Comparison of ENCODE assay signal across 1 cellular context in the genomic region with DNA sequence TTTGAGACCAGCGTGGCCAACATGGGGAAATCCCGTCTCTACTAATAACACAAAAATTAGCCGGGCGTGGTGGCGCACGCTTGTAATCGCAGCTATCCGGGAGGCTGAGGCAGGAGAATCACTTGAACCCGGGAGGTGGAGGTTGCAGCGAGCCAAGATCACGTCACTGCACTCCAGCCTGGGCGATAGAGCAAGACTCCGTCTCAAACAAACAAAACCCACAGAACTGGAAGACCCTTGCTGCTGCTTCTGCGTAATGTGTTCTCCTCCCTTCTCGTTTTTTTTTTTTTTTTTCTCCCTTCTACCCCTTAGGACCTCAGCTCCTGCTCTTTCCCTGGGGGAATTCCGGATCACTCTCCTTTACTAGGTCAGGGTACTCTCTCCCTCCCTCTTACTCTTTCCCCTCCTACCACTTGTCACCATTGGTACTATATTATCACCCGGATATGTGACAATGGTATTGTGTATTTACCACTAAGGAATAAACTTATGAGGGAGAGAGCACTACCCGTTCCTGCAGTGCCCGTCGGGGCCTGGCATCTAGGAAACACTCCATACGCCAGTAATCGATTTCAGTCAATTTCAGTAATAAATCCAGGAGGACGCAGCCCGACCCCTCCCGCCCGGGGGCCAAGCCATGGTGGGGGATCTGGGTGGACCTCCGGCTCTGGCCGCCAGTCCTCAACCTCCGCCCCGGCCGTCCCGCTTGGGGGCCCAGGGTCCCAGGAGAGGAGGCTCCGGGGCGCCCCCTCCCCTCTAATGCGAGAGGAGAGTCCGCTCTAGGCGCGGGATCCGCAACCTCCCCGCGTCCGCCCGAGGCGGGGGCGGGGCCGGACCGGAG.
A peak's percentile ranks its signal among the peaks of the same experiment; 100 is the strongest.
TF ChIP-seq lines count a peak whose summit lies in the region.

No MANE protein-coding gene starts in this region.

TF ChIP-seq in SK-N-SH, 30 proteins besides CTCF, POLR2A, EP300 and RAD21 (continued from another document):
- TF ChIP-seq FOSL2 (IDR thresholded peaks at IDR 0.05; ENCODE audit: borderline replicate concordance, low read depth) (no peak), MEF2A (IDR thresholded peaks at IDR 0.05; ENCODE audit: borderline replicate concordance, low read depth) (no peak), POLR2AphosphoS5 (IDR thresholded peaks at IDR 0.05; ENCODE audit: low read depth, low read length) (peak; percentile 93), CHD2 (IDR thresholded peaks at IDR 0.05; ENCODE audit: low read length, partially characterized antibody) (no peak), RXRA (IDR thresholded peaks at IDR 0.05; ENCODE audit: borderline replicate concordance, low read depth) (no peak), RFX5 (IDR thresholded peaks at IDR 0.05; ENCODE audit: low read length) (no peak)
- TF ChIP-seq, protein P1, sequence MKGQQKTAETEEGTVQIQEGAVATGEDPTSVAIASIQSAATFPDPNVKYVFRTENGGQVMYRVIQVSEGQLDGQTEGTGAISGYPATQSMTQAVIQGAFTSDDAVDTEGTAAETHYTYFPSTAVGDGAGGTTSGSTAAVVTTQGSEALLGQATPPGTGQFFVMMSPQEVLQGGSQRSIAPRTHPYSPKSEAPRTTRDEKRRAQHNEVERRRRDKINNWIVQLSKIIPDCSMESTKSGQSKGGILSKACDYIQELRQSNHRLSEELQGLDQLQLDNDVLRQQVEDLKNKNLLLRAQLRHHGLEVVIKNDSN (IDR thresholded peaks at IDR 0.05; ENCODE audit: borderline replicate concordance, low read depth) = no peak
